In the genomic region with DNA sequence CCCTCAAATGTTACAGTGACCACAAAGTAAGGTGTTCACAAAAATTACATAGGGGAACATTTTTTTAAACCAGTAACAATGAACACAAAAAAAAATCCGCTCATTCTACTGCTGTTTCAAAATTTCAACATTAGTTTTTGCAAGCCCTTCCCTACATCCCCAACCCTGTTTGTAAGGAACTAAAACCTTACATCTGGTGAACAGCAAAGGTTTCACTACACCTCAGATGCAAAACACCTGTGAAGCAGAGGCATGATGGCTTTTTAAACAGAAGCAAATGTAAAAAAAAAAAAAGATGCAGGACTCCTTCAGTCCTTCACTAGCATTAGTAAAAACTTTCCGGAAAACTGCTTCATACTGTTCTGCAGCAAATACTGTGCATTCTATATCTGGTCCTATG, we compare ENCODE assay signal across 34 cellular contexts.
"Had no signal": no experiment of that assay in that cellular context is flagged by ENCODE, and none has a peak within 500 bp of the region (broad histone marks: within the 10 kb centered on the region; RNA-seq: fewer than 3 reads in every experiment).

No MANE protein-coding gene starts in this region.

- DNase-seq: Karpas-422, Kasumi-1, MG63, MV-4-11, NCI-H1048, NCI-H1092, NCI-H1092 treated with DMSO at 0.1 percent for 48 hours, NCI-H1105, NCI-H1105 treated with DMSO at 0.1 percent for 48 hours, NCI-H1417, NCI-H1417 treated with DMSO at 0.1 percent for 48 hours, NCI-H1436, NCI-H1436 treated with DMSO at 0.1 percent for 48 hours, NCI-H146, NCI-H1694, NCI-H1694 treated with DMSO at 0.1 percent for 48 hours, NCI-H187, NCI-H187 treated with DMSO at 0.1 percent for 48 hours, NCI-H1930, NCI-H2029, NCI-H2029 treated with DMSO at 0.1 percent for 48 hours, NCI-H2081, NCI-H2081 treated with DMSO at 0.1 percent for 48 hours, NCI-H2107, NCI-H2171, NCI-H2171 treated with DMSO at 0.1 percent for 48 hours, NCI-H2227 treated with DMSO at 0.1 percent for 48 hours, NCI-H226, NCI-H345, NCI-H446, NCI-H446 treated with DMSO at 0.1 percent for 48 hours, NCI-H510A, NCI-H510A treated with DMSO at 0.1 percent for 48 hours had no signal

- H3K9me3 ChIP-seq: MG63 had no signal

- H3K4me2 ChIP-seq: KMS-11 had no signal

- H3K4me3 ChIP-seq: MG63 had no signal

- H3K27ac ChIP-seq: KMS-11 had no signal

- H3K36me3 ChIP-seq: MG63 had no signal

- H3K9ac ChIP-seq: KMS-11 had no signal
